14 cellular contexts compared by ENCODE assay signal in genomic region chr2:113831156-113831555, GRCh38. TPM values are rescaled to one million over a fixed set of nuclear protein-coding genes. Genes with fewer than 3 reads are reported as not detected.
DNase-seq lines count a peak whose midpoint lies in the region; ATAC-seq, FAIRE-seq and TF ChIP-seq lines count a peak whose summit lies in the region.
"Had no signal": no experiment of that assay in that cellular context is flagged by ENCODE, and none has a peak within 500 bp of the region (broad histone marks: within the 10 kb centered on the region; RNA-seq: fewer than 3 reads in every experiment).

No MANE protein-coding gene starts in this region.

- H3K27me3 ChIP-seq in SJSA1 (replicated peaks) (no peaks in the 10 kb centered on the region), foreskin keratinocyte (no peaks in the 10 kb centered on the region), suprapubic skin (no peaks in the 10 kb centered on the region), small intestine (ENCODE audit: control insufficient read depth in 2 of 2, insufficient read depth in 2 of 2, low read length in 2 of 2) (no peaks in the 10 kb centered on the region)
- H3K27me3 ChIP-seq: upper lobe of right lung had no signal

- TF ChIP-seq POLR2A in suprapubic skin (IDR thresholded peaks at IDR 0.05) = no peak

- H3K9me3 ChIP-seq in SJSA1 (replicated peaks) (0 out of 2 replicates have a peak, but pooled peaks cover 2% of the 10 kb centered on the region), suprapubic skin (no peaks in the 10 kb centered on the region), small intestine (ENCODE audit: control insufficient read depth, low read depth) (no peaks in the 10 kb centered on the region)
- H3K9me3 ChIP-seq: upper lobe of right lung had no signal

- FAIRE-seq in small intestine (lab: Jason Lieb, UNC) = no peak
- FAIRE-seq: islet of Langerhans had no signal

- peak; percentile 91 for ATAC-seq in foreskin keratinocyte
- no peak for ATAC-seq in GM18868 (IDR thresholded peaks at IDR 0.05; ENCODE audit: unreplicated experiment)
- ATAC-seq: upper lobe of right lung had no signal

- H3K36me3 ChIP-seq in SJSA1 = no peaks in the 10 kb centered on the region
- no peaks in the 10 kb centered on the region for H3K36me3 ChIP-seq in suprapubic skin
- H3K36me3 ChIP-seq in small intestine (ENCODE audit: control insufficient read depth in 2 of 2, insufficient read depth in 2 of 2, low read length in 2 of 2) = no peaks in the 10 kb centered on the region
- H3K36me3 ChIP-seq: upper lobe of right lung had no signal

- WGBS in suprapubic skin = 63% methylated on average over 6 of the region's 6 CpGs
- WGBS in small intestine, 3 donors = 62 to 75% (median 69%) methylated on average over 6 of the region's 6 CpGs

- peak; percentile 18 for DNase-seq in NCI-H2196 (lab: John Stamatoyannopoulos, UW; ENCODE audit: unreplicated experiment)
- no peak for DNase-seq in NCI-H2196 treated with DMSO at 0.1 percent for 48 hours (lab: John Stamatoyannopoulos, UW; ENCODE audit: unreplicated experiment)
- DNase-seq in SJSA1 (ENCODE audit: low read depth in 1 of 2, low spot score in 2 of 2) = peak in 1 of 2 experiments; percentile 40
- peak; percentile 51 to 82 for DNase-seq in foreskin keratinocyte
- DNase-seq in suprapubic skin (ENCODE audit: low spot score in 2 of 2) = no peak
- DNase-seq in midbrain (lab: John Stamatoyannopoulos, UW) = no peak
- no peak for DNase-seq in small intestine
- DNase-seq: cerebellar nuclear complex, DMS 273 treated with DMSO at 0.1 percent for 48 hours, HCEC 1CT, NCI-H187 treated with DMSO at 0.1 percent for 48 hours, upper lobe of right lung had no signal

- H3K4me1 ChIP-seq in SJSA1 (replicated peaks) = peaks cover 8% of the 10 kb centered on the region
- peaks cover 8% of the 10 kb centered on the region for H3K4me1 ChIP-seq in foreskin keratinocyte
- no peaks in the 10 kb centered on the region for H3K4me1 ChIP-seq in suprapubic skin
- H3K4me1 ChIP-seq in small intestine (ENCODE audit: control insufficient read depth in 2 of 2, insufficient read depth in 1 of 2, low read depth in 1 of 2, low read length in 1 of 2) = no peaks in the 10 kb centered on the region
- H3K4me1 ChIP-seq: upper lobe of right lung had no signal

- H3K27ac ChIP-seq in SJSA1 (peak overlapping the region; percentile 39; the same call in 1 of the 2 replicates), foreskin keratinocyte (no peak overlapping the region), suprapubic skin (peak overlapping the region; percentile 10), small intestine (ENCODE audit: low read depth in 1 of 2, low read length in 1 of 2) (no peak overlapping the region)
- H3K27ac ChIP-seq: upper lobe of right lung had no signal

- H3K4me3 ChIP-seq in SJSA1 (no peak overlapping the region), suprapubic skin (no peak overlapping the region), small intestine (ENCODE audit: low read depth in 1 of 2, low read length in 2 of 2) (no peak overlapping the region)
- H3K4me3 ChIP-seq: upper lobe of right lung had no signal

- TF ChIP-seq EP300 in suprapubic skin (IDR thresholded peaks at IDR 0.05) = no peak

- no peak for TF ChIP-seq CTCF in foreskin keratinocyte (conservative IDR thresholded peaks at IDR 0.05)
- TF ChIP-seq CTCF in suprapubic skin (IDR thresholded peaks at IDR 0.05) = no peak

RNA-seq across cellular contexts. Expression of gene ACTR3, which starts 58.7 kb away (rescaled TPM):
- total RNA-seq in SJSA1 (2014; rRNA removed; shearing (Covaris generic)) = 698 and 739 TPM in 2 replicates
- total RNA-seq in foreskin keratinocyte (242 and 260 TPM in 2 replicates), suprapubic skin (100 to 1,000 TPM in 3 of 4 donors, 10 to 100 TPM in 1; 94.6 to 127 (median 115) TPM)
- polyA plus RNA-seq in foreskin keratinocyte (72.5 and 83.1 TPM in 2 replicates), small intestine (10 to 100 TPM; 78.9 to 97.6 (median 93.3) TPM)

Comparison
In these comparisons a context has a peak if more than half of its experiments do, and no peak if none do; other contexts are left out.
1. DNase-seq: peak in NCI-H2196 (single experiment) and foreskin keratinocyte (2 of 2); none in NCI-H2196 treated with DMSO at 0.1 percent for 48 hours (single experiment), suprapubic skin (0 of 2), midbrain (single experiment) and small intestine (single experiment).
2. H3K27ac ChIP-seq: peak in SJSA1 (single experiment) and suprapubic skin (single experiment); none in foreskin keratinocyte (single experiment) and small intestine (0 of 2).